ENCODE assay signal across 17 cellular contexts in genomic region chr5:110517396-110517795, GRCh38.
DNase-seq lines count a peak whose midpoint lies in the region; ATAC-seq and TF ChIP-seq lines count a peak whose summit lies in the region.
"Had no signal": no experiment of that assay in that cellular context is flagged by ENCODE, and none has a peak within 500 bp of the region (broad histone marks: within the 10 kb centered on the region; RNA-seq: fewer than 3 reads in every experiment).

No MANE protein-coding gene starts in this region.

- H3K36me3 ChIP-seq in H7 (replicated peaks; ENCODE audit: control insufficient read depth, insufficient read depth, low read length) (no peaks in the 10 kb centered on the region; the same call in 1 of the 2 replicates), trophoblast cell (ENCODE audit: control insufficient read depth in 1 of 2, insufficient read depth in 2 of 2, low read length in 2 of 2) (no peaks in the 10 kb centered on the region), esophagus muscularis mucosa (no peaks in the 10 kb centered on the region)

- peak; percentile 40; the same call in 1 of the 3 replicates for ATAC-seq in SK-N-SH treated with all-trans-retinoic acid at 6 μM for 48 hours
- ATAC-seq in HG03095 (IDR thresholded peaks at IDR 0.05; ENCODE audit: unreplicated experiment), result no peak

- TF ChIP-seq CTCF in esophagus muscularis mucosa (IDR thresholded peaks at IDR 0.05), result no peak

- no peak overlapping the region for H3K4me2 ChIP-seq in trophoblast cell (ENCODE audit: low read length)

- no peak overlapping the region for H3K18ac ChIP-seq in trophoblast cell (ENCODE audit: low read length)

- H3K27ac ChIP-seq in trophoblast cell (ENCODE audit: low read depth, low read length), result no peak overlapping the region
- no peak overlapping the region for H3K27ac ChIP-seq in esophagus muscularis mucosa (replicated peaks in 1 of 4)
- H3K27ac ChIP-seq: GM23248 had no signal

- H3K27me3 ChIP-seq in H7 (ENCODE audit: control insufficient read depth, insufficient read depth, low read length), result no peaks in the 10 kb centered on the region
- H3K27me3 ChIP-seq in trophoblast cell (ENCODE audit: insufficient read depth, low read length), result no peaks in the 10 kb centered on the region
- no peaks in the 10 kb centered on the region for H3K27me3 ChIP-seq in esophagus muscularis mucosa

- H3K9ac ChIP-seq in trophoblast cell (ENCODE audit: low read length), result peak overlapping the region; percentile 43
- H3K9ac ChIP-seq: GM23248 had no signal

- H3K9me3 ChIP-seq in trophoblast cell (ENCODE audit: insufficient read depth, low read depth, low read length), result no peaks in the 10 kb centered on the region
- H3K9me3 ChIP-seq in esophagus muscularis mucosa, result peaks cover 0 to 17% (median 0%) of the 10 kb centered on the region in 4 donors

- H3K23ac ChIP-seq in trophoblast cell (ENCODE audit: low read length), result no peak overlapping the region

- TF ChIP-seq EP300 in esophagus muscularis mucosa (IDR thresholded peaks at IDR 0.05), result no peak

- no peak for TF ChIP-seq POLR2A in esophagus muscularis mucosa (IDR thresholded peaks at IDR 0.05; ENCODE audit: low read depth)

- no peak overlapping the region for H4K8ac ChIP-seq in trophoblast cell (ENCODE audit: low read depth, low read length)

- no peak overlapping the region for H3K4ac ChIP-seq in trophoblast cell (ENCODE audit: low read depth, low read length)

- H3K14ac ChIP-seq in trophoblast cell (ENCODE audit: low read length), result no peak overlapping the region

- H2BK12ac ChIP-seq in trophoblast cell (ENCODE audit: low read length), result no peak overlapping the region

- H2AFZ ChIP-seq in trophoblast cell (ENCODE audit: insufficient read depth, low read length, poor library complexity), result no peak overlapping the region
- H2AFZ ChIP-seq: GM23248 had no signal

- no peaks in the 10 kb centered on the region for H3K79me2 ChIP-seq in trophoblast cell (ENCODE audit: control insufficient read depth, insufficient read depth, low read length, poor library complexity)

- no peaks in the 10 kb centered on the region for H3K79me1 ChIP-seq in trophoblast cell (ENCODE audit: low read length)

- intact Hi-C loops in esophagus muscularis mucosa (cut with DNase I) (no loop called here), cardiac septum (cut with DNase I) (no loop called here)

- H4K12ac ChIP-seq in trophoblast cell (ENCODE audit: low read depth, low read length), result no peak overlapping the region

- DNase-seq in H7 (peak; percentile 30), iPS-NIHi11 (ENCODE audit: low spot score) (peak; percentile 32), trophoblast cell (no peak), esophagus muscularis mucosa (ENCODE audit: extremely low spot score) (no peak), cardiac septum (ENCODE audit: low spot score) (no peak), HUDEP-2 (lab: John Stamatoyannopoulos, UW; ENCODE audit: unreplicated experiment in 76 of 76) (no peak)
- DNase-seq: AML-193, DMS53, GM23248, MV-4-11, NCI-H1417 treated with DMSO at 0.1 percent for 48 hours, NCI-H2081, NCI-H524, OCI-M1, RPMI8226 had no signal

- H2AK5ac ChIP-seq in trophoblast cell (ENCODE audit: low read length), result no peak overlapping the region

- H3K4me3 ChIP-seq in H7 (ENCODE audit: insufficient read depth, low read depth, low read length), result no peak overlapping the region
- H3K4me3 ChIP-seq in trophoblast cell (ENCODE audit: low read depth, low read length), result no peak overlapping the region
- H3K4me3 ChIP-seq in esophagus muscularis mucosa, result no peak overlapping the region
- H3K4me3 ChIP-seq: GM23248 had no signal

- H4K91ac ChIP-seq in trophoblast cell (ENCODE audit: low read depth, low read length), result no peak overlapping the region

- H3K4me1 ChIP-seq in trophoblast cell (ENCODE audit: control insufficient read depth in 1 of 2, insufficient read depth in 2 of 2, low read length in 2 of 2) (no peaks in the 10 kb centered on the region), esophagus muscularis mucosa (no peaks in the 10 kb centered on the region)

- H2BK120ac ChIP-seq in trophoblast cell (ENCODE audit: insufficient read depth, low read length, poor library complexity), result no peak overlapping the region

- H2BK5ac ChIP-seq in trophoblast cell (ENCODE audit: low read depth, low read length, poor library complexity), result no peak overlapping the region

TF ChIP-seq in SK-N-SH treated with all-trans-retinoic acid at 6 μM for 48 hours, 23 proteins besides CTCF, POLR2A, EP300 and RAD21:
- TF ChIP-seq BACH2 (CRISPR knock-in tag; IDR thresholded peaks at IDR 0.05; ENCODE audit: borderline replicate concordance) (no peak), PPARA (CRISPR knock-in tag; IDR thresholded peaks at IDR 0.05; ENCODE audit: borderline replicate concordance) (no peak), ZFP30 (CRISPR knock-in tag; IDR thresholded peaks at IDR 0.05) (no peak), POU6F1 (CRISPR knock-in tag; IDR thresholded peaks at IDR 0.05; ENCODE audit: borderline replicate concordance, low read depth) (no peak), RARB (CRISPR knock-in tag; IDR thresholded peaks at IDR 0.05) (no peak), PATZ1 (CRISPR knock-in tag; IDR thresholded peaks at IDR 0.05; ENCODE audit: borderline replicate concordance) (no peak), ISL1 (CRISPR knock-in tag; IDR thresholded peaks at IDR 0.05) (no peak), TSHZ2 (CRISPR knock-in tag; IDR thresholded peaks at IDR 0.05) (no peak), ARNTL (CRISPR knock-in tag; IDR thresholded peaks at IDR 0.05; ENCODE audit: borderline replicate concordance, low read depth) (no peak), ZNF70 (CRISPR knock-in tag; IDR thresholded peaks at IDR 0.05) (no peak), ESRRG (CRISPR knock-in tag; IDR thresholded peaks at IDR 0.05) (no peak), TOX (CRISPR knock-in tag; IDR thresholded peaks at IDR 0.05; ENCODE audit: borderline replicate concordance) (no peak)

Comparison
In these comparisons a context has a peak if more than half of its experiments do, and no peak if none do; other contexts are left out.
1. DNase-seq: peak in H7 (single experiment) and iPS-NIHi11 (single experiment); none in trophoblast cell (0 of 2), esophagus muscularis mucosa (single experiment), cardiac septum (single experiment) and HUDEP-2 (0 of 76).